2 cellular contexts compared by ENCODE assay signal in the genomic region with DNA sequence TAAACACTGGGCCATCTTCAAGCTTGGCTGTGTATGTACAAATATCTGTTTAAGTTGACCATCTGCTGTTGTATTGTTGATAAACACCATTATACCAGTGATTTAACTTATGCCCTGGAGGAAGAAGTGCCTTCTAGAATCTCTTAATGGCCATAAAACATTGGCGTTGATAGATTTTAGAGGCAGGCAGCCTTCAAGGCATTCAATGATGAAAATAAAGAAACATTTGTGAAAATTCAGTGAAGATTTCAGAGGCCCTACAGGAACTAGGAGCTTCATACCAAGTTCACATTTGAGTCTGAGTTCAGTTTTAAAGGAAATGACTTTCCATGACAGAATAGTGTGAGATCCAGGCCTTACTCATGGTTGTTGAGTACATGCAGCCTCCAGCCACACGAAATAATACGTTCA.
TF ChIP-seq lines count a peak whose summit lies in the region.

No MANE protein-coding gene starts in this region.

TF ChIP-seq in SK-N-SH, 30 proteins besides CTCF, POLR2A, EP300 and RAD21 (continued from another document):
- no peak for TF ChIP-seq RFX5 (IDR thresholded peaks at IDR 0.05; ENCODE audit: low read length)
- no peak for TF ChIP-seq ELF1 (IDR thresholded peaks at IDR 0.05)
- TF ChIP-seq, protein P1, sequence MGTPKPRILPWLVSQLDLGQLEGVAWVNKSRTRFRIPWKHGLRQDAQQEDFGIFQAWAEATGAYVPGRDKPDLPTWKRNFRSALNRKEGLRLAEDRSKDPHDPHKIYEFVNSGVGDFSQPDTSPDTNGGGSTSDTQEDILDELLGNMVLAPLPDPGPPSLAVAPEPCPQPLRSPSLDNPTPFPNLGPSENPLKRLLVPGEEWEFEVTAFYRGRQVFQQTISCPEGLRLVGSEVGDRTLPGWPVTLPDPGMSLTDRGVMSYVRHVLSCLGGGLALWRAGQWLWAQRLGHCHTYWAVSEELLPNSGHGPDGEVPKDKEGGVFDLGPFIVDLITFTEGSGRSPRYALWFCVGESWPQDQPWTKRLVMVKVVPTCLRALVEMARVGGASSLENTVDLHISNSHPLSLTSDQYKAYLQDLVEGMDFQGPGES (IDR thresholded peaks at IDR 0.05; ENCODE audit: low read depth, low read length), result no peak
- no peak for TF ChIP-seq POLR2AphosphoS5 (IDR thresholded peaks at IDR 0.05; ENCODE audit: low read depth, low read length)
- no peak for TF ChIP-seq JUND (IDR thresholded peaks at IDR 0.05)
- TF ChIP-seq NFIC (IDR thresholded peaks at IDR 0.05; ENCODE audit: borderline replicate concordance), result no peak
- TF ChIP-seq TAF1 (IDR thresholded peaks at IDR 0.05; ENCODE audit: borderline replicate concordance, low read depth, low read length), result no peak
- no peak for TF ChIP-seq TCF12 (IDR thresholded peaks at IDR 0.05)
- no peak for TF ChIP-seq MEF2A (IDR thresholded peaks at IDR 0.05; ENCODE audit: borderline replicate concordance, low read depth)
- TF ChIP-seq GATA2 (CRISPR knock-in tag; IDR thresholded peaks at IDR 0.05), result no peak
- no peak for TF ChIP-seq NRF1 (IDR thresholded peaks at IDR 0.05; ENCODE audit: low read depth, low read length)

TF ChIP-seq in SK-N-SH treated with all-trans-retinoic acid at 6 μM for 48 hours, 23 proteins besides CTCF, POLR2A, EP300 and RAD21 (continued from another document):
- TF ChIP-seq, protein P2, sequence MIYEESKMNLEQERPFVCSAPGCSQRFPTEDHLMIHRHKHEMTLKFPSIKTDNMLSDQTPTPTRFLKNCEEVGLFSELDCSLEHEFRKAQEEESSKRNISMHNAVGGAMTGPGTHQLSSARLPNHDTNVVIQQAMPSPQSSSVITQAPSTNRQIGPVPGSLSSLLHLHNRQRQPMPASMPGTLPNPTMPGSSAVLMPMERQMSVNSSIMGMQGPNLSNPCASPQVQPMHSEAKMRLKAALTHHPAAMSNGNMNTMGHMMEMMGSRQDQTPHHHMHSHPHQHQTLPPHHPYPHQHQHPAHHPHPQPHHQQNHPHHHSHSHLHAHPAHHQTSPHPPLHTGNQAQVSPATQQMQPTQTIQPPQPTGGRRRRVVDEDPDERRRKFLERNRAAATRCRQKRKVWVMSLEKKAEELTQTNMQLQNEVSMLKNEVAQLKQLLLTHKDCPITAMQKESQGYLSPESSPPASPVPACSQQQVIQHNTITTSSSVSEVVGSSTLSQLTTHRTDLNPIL (CRISPR knock-in tag; IDR thresholded peaks at IDR 0.05; ENCODE audit: low read depth), result no peak
- TF ChIP-seq ESRRG (CRISPR knock-in tag; IDR thresholded peaks at IDR 0.05), result no peak
- TF ChIP-seq TOX (CRISPR knock-in tag; IDR thresholded peaks at IDR 0.05; ENCODE audit: borderline replicate concordance), result no peak
- no peak for TF ChIP-seq RARB (CRISPR knock-in tag; IDR thresholded peaks at IDR 0.05)
